ENCODE assay signal across 8 cellular contexts in genomic region chr2:231361701-231362588, GRCh38. TPM values are rescaled to one million over a fixed set of nuclear protein-coding genes. Genes with fewer than 3 reads are reported as not detected.
A peak's percentile ranks its signal among the peaks of the same experiment; 100 is the strongest.
DNase-seq lines count a peak whose midpoint lies in the region; ATAC-seq, FAIRE-seq and TF ChIP-seq lines count a peak whose summit lies in the region.

No MANE protein-coding gene starts in this region.

- POLR2A ChIA-PET in MCF 10A (lab: Yijun Ruan, JAX), result no interaction called here

- H3K27ac Mint-ChIP-seq in effector memory CD8-positive, alpha-beta T cell, result peak overlapping the region; percentile 81 to 89
- no peak overlapping the region for H3K27ac Mint-ChIP-seq in MCF 10A (ENCODE audit: low read depth, unreplicated experiment)

- FAIRE-seq in GM18507 (lab: Jason Lieb, UNC), result peak; percentile 96

- intact Hi-C loops in MCF 10A (cut with micrococcal nuclease), result no loop called here

- DNase-seq in GM18507 (ENCODE audit: extremely low spot score, insufficient read length, low read depth) (peak; percentile 73), Kasumi-1 (lab: John Stamatoyannopoulos, UW) (peak; percentile 54 to 81), AG08396 (ENCODE audit: low spot score) (no peak), MCF 10A (ENCODE audit: unreplicated experiment) (no peak), NCI-H187 (lab: John Stamatoyannopoulos, UW) (no peak), GOT3 (lab: John Stamatoyannopoulos, UW) (no peak)
- peak in 1 of 3 experiments; percentile 4 for DNase-seq in effector memory CD8-positive, alpha-beta T cell

- no peak for TF ChIP-seq CTCF in MCF 10A (IDR thresholded peaks at IDR 0.05; ENCODE audit: unreplicated experiment)

- no peaks in the 10 kb centered on the region for H3K36me3 Mint-ChIP-seq in effector memory CD8-positive, alpha-beta T cell (ENCODE audit: insufficient read depth)
- peaks cover 5% of the 10 kb centered on the region for H3K36me3 Mint-ChIP-seq in MCF 10A (ENCODE audit: insufficient read depth, unreplicated experiment)

- no peaks in the 10 kb centered on the region for H3K9me3 Mint-ChIP-seq in effector memory CD8-positive, alpha-beta T cell
- H3K9me3 Mint-ChIP-seq in MCF 10A (ENCODE audit: unreplicated experiment), result no peaks in the 10 kb centered on the region

- BruUV-seq in MCF 10A (replicated peaks; lab: Mats Ljungman, UMichigan), result no TSS peak

- H3K27me3 Mint-ChIP-seq in effector memory CD8-positive, alpha-beta T cell, result peaks cover 0 to 16% of the 10 kb centered on the region in 2 donors
- H3K27me3 Mint-ChIP-seq in MCF 10A (ENCODE audit: insufficient read depth, unreplicated experiment), result no peaks in the 10 kb centered on the region

- H3K4me1 Mint-ChIP-seq in effector memory CD8-positive, alpha-beta T cell (ENCODE audit: low read depth in 2 of 2), result peaks cover 11 to 18% of the 10 kb centered on the region in 2 donors
- peaks cover 7% of the 10 kb centered on the region for H3K4me1 Mint-ChIP-seq in MCF 10A (ENCODE audit: insufficient read depth, unreplicated experiment)

- no peak overlapping the region for H3K4me3 Mint-ChIP-seq in effector memory CD8-positive, alpha-beta T cell
- no peak overlapping the region for H3K4me3 Mint-ChIP-seq in MCF 10A (ENCODE audit: unreplicated experiment)

- CTCF ChIA-PET in MCF 10A (lab: Yijun Ruan, JAX), result interaction anchor here (0.7 to 1.0 kb wide), 3 partner anchors 15 to 115 kb away, joined by 3 to 4 read pairs (median 3); no protein-coding TSS in a partner anchor

- ATAC-seq in GM21576 (IDR thresholded peaks at IDR 0.05; ENCODE audit: unreplicated experiment), result peak; percentile 91
- peak; percentile 87 for ATAC-seq in effector memory CD8-positive, alpha-beta T cell (replicated peaks)

RNA-seq across cellular contexts. Expression of gene B3GNT7, which starts 33.6 kb away (rescaled TPM):
- total RNA-seq in MCF 10A (2022), result not detected in 2 replicates

Comparison
In these comparisons a context has a peak if more than half of its experiments do, and no peak if none do; other contexts are left out.
1. DNase-seq: peak in GM18507 (single experiment) and Kasumi-1 (2 of 2); none in AG08396 (single experiment), MCF 10A (single experiment), NCI-H187 (0 of 2) and GOT3 (single experiment).